Comparison of ENCODE assay signal across 9 cellular contexts in the genomic region with DNA sequence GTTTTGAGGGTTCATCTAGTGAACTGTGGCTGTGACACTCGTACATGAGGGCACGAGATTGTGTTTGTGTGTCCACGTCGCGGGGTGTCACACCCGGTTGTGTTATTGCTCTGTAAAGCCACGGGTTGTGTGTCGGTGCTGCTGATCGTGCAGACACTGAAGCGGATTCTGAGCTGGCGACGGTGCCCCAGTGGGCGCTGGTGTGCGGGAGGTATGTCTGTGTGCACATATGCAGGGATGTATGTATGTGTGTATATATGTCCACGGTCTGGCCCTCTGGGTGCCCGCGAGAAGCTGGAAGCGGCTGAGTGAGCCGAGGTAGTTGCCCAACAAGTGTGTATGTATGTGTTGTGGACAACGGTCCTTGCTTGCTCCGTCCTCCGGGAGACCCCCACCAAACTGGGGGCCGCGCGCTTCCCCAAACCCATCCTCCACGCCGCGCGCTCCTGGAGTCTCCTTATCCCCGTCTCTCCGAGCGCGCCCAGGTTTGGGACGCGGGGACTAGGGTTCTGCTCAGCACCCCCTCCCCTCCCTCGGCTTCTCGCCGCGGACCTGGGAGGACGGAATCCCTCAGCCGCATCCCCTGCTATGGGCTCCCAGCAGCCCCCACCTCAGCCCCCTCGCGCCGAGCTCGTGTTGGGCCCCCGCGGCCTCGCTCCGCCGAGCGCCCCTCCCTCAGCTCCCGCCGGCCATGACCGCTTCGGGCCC. TPM values are rescaled to one million over a fixed set of nuclear protein-coding genes. Genes with fewer than 3 reads are reported as not detected.
A peak's percentile ranks its signal among the peaks of the same experiment; 100 is the strongest.
DNase-seq lines count a peak whose midpoint lies in the region; ATAC-seq, FAIRE-seq and TF ChIP-seq lines count a peak whose summit lies in the region.
"Had no signal": no experiment of that assay in that cellular context is flagged by ENCODE, and none has a peak within 500 bp of the region (broad histone marks: within the 10 kb centered on the region; RNA-seq: fewer than 3 reads in every experiment).

No MANE protein-coding gene starts in this region.

- H3K4me3 Mint-ChIP-seq in activated CD8-positive, alpha-beta T cell treated with anti-CD3 and anti-CD28 coated beads, Interleukin-2, amount 10 ng/mL, durations not matched to agents 7 days and 5 days: peak overlapping the region; percentile 22

- TF ChIP-seq CTCF in pancreas (IDR thresholded peaks at IDR 0.05): no peak

- H3K4me1 Mint-ChIP-seq in activated CD8-positive, alpha-beta T cell treated with anti-CD3 and anti-CD28 coated beads, Interleukin-2, amount 10 ng/mL, durations not matched to agents 7 days and 5 days (ENCODE audit: low read depth): peaks cover 24% of the 10 kb centered on the region

- no peaks in the 10 kb centered on the region for H3K9me3 Mint-ChIP-seq in activated CD8-positive, alpha-beta T cell treated with anti-CD3 and anti-CD28 coated beads, Interleukin-2, amount 10 ng/mL, durations not matched to agents 7 days and 5 days (ENCODE audit: insufficient read depth)

- no peaks in the 10 kb centered on the region for H3K27me3 ChIP-seq in pancreas

- intact Hi-C loops in pancreas (cut with DNase I): loop anchor here in 1 of 3 donors (2.0 kb wide), 1 partner anchor 177 kb away; no protein-coding TSS in a partner anchor

- no peak overlapping the region for H3K27ac Mint-ChIP-seq in activated CD8-positive, alpha-beta T cell treated with anti-CD3 and anti-CD28 coated beads, Interleukin-2, amount 10 ng/mL, durations not matched to agents 7 days and 5 days

- no peak for ATAC-seq in activated CD8-positive, alpha-beta T cell treated with anti-CD3 and anti-CD28 coated beads, Interleukin-2, amount 10 ng/mL, durations not matched to agents 7 days and 5 days
- ATAC-seq in esophagus mucosa: peak; percentile 0
- peak in 3 of 4 donors; percentile 0 to 1 (median 0) for ATAC-seq in pancreas
- ATAC-seq in GM19395 (IDR thresholded peaks at IDR 0.05; ENCODE audit: unreplicated experiment): no peak

- H3K27me3 Mint-ChIP-seq in activated CD8-positive, alpha-beta T cell treated with anti-CD3 and anti-CD28 coated beads, Interleukin-2, amount 10 ng/mL, durations not matched to agents 7 days and 5 days (ENCODE audit: low read depth): peaks cover 78% of the 10 kb centered on the region

- peak overlapping the region; percentile 36 to 82 (median 68) for H3K4me3 ChIP-seq in pancreas

- H3K9me3 ChIP-seq in pancreas: no peaks in the 10 kb centered on the region

- peak overlapping the region in 3 of 4 donors; percentile 60 to 87 (median 84) for H3K27ac ChIP-seq in pancreas

- DNase-seq in NCI-H2196 (lab: John Stamatoyannopoulos, UW; ENCODE audit: unreplicated experiment): peak; percentile 29
- no peak for DNase-seq in NCI-H2196 treated with DMSO at 0.1 percent for 48 hours (lab: John Stamatoyannopoulos, UW; ENCODE audit: unreplicated experiment)
- DNase-seq in activated CD8-positive, alpha-beta T cell treated with anti-CD3 and anti-CD28 coated beads, Interleukin-2, amount 10 ng/mL, durations not matched to agents 7 days and 5 days: peak; percentile 26
- peak in 4 of 6 donors; percentile 38 to 82 (median 50) for DNase-seq in pancreas
- no peak for DNase-seq in pons (ENCODE audit: low spot score)
- no peak for DNase-seq in effector CD8-positive, alpha-beta T cell (lab: John Stamatoyannopoulos, UW)

- POLR2A ChIA-PET in activated CD8-positive, alpha-beta T cell treated with anti-CD3 and anti-CD28 coated beads, Interleukin-2, amount 10 ng/mL, durations not matched to agents 7 days and 5 days (lab: Charles Lee): no interaction called here

- CTCF ChIA-PET in activated CD8-positive, alpha-beta T cell treated with anti-CD3 and anti-CD28 coated beads, Interleukin-2, amount 10 ng/mL, durations not matched to agents 7 days and 5 days (lab: Charles Lee): interaction anchor here (1.0 to 7.8 kb wide), 14 partner anchors 13 to 214 kb away, joined by 3 to 148 read pairs (median 16); a partner anchor contains a TSS

- no peak for FAIRE-seq in pancreas (lab: Jason Lieb, UNC)
- FAIRE-seq: G401.6 had no signal

- H3K4me1 ChIP-seq in pancreas: peaks cover 7 to 20% (median 14%) of the 10 kb centered on the region in 3 donors

- H3K36me3 Mint-ChIP-seq in activated CD8-positive, alpha-beta T cell treated with anti-CD3 and anti-CD28 coated beads, Interleukin-2, amount 10 ng/mL, durations not matched to agents 7 days and 5 days (ENCODE audit: low read depth): no peaks in the 10 kb centered on the region

- H3K36me3 ChIP-seq in pancreas: no peaks in the 10 kb centered on the region

- WGBS in pancreas, 2 donors: 1% methylated on average over 49 to 55 of the region's 55 CpGs

RNA-seq across cellular contexts. Expression of a gene that starts 0.6 kb away (rescaled TPM):
- not detected for total RNA-seq in activated CD8-positive, alpha-beta T cell treated with anti-CD3 and anti-CD28 coated beads, Interleukin-2, amount 10 ng/mL, durations not matched to agents 7 days and 5 days
- total RNA-seq in esophagus mucosa (62.7 TPM), pancreas (10 to 100 TPM; 12.0 to 30.7 (median 16.2) TPM)
- 10 to 100 TPM in 1 of 2 donors, 1 to 10 TPM in 1; 6.8 to 10.1 TPM for polyA plus RNA-seq in pancreas

RNA-seq across cellular contexts. Expression of a gene that starts 46.0 kb away (rescaled TPM):
- 10 to 100 TPM; 65.7 to 65.8 TPM for total RNA-seq in activated CD8-positive, alpha-beta T cell treated with anti-CD3 and anti-CD28 coated beads, Interleukin-2, amount 10 ng/mL, durations not matched to agents 7 days and 5 days
- total RNA-seq in esophagus mucosa (33.5 TPM), pancreas (10 to 100 TPM; 27.7 to 36.0 (median 33.1) TPM)
- polyA plus RNA-seq in pancreas: 10 to 100 TPM; 38.2 to 45.6 TPM

Comparison
In these comparisons a context has a peak if more than half of its experiments do, and no peak if none do; other contexts are left out.
1. DNase-seq: peak in NCI-H2196 (single experiment), activated CD8-positive, alpha-beta T cell treated with anti-CD3 and anti-CD28 coated beads, Interleukin-2, amount 10 ng/mL, durations not matched to agents 7 days and 5 days (single experiment) and pancreas (4 of 6); none in NCI-H2196 treated with DMSO at 0.1 percent for 48 hours (single experiment), pons (single experiment) and effector CD8-positive, alpha-beta T cell (single experiment).
2. ATAC-seq: peak in esophagus mucosa (single experiment) and pancreas (3 of 4); none in activated CD8-positive, alpha-beta T cell treated with anti-CD3 and anti-CD28 coated beads, Interleukin-2, amount 10 ng/mL, durations not matched to agents 7 days and 5 days (single experiment) and GM19395 (single experiment).
3. RNA of a gene that starts 0.6 kb away (total RNA-seq): 62.7 TPM in esophagus mucosa (single experiment) and 12.0 to 30.7 TPM in pancreas; not detected in activated CD8-positive, alpha-beta T cell treated with anti-CD3 and anti-CD28 coated beads, Interleukin-2, amount 10 ng/mL, durations not matched to agents 7 days and 5 days; every median in the first group is over 10 times any median in the second.